13 cellular contexts compared by ENCODE assay signal in the genomic region with DNA sequence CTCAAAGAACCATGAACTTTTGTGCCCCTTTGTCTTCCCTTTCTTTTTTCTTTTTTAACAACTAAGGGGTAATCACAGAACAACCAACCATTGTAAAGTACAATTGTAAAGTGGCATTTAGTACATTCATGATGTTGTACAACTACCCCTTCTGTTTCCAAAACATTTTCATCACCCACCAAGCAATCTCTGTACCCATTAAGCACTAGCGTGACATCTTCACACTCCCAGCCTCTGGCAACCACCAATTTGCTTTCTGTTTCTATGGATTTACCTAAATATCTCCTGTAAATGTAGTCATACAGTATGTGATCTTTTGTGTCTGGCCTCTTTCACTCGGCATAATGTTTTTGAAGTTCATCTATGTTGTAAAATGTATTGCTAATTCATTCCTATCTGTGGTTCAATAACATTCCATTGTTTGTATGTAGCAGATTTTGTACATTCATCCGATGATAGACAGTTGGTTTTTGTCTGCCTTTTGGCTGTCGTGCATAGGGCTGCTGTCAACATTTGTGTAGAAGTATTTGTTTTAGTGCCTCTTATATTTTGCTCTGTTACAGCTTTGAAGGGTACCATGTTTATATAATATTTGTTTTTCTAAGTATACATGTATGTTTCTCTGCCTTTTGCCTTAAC. TPM values are rescaled to one million over a fixed set of nuclear protein-coding genes. Genes with fewer than 3 reads are reported as not detected.
"Had no signal": no experiment of that assay in that cellular context is flagged by ENCODE, and none has a peak within 500 bp of the region (broad histone marks: within the 10 kb centered on the region; RNA-seq: fewer than 3 reads in every experiment).

No MANE protein-coding gene starts in this region.

RNA-seq across cellular contexts. Expression of gene SUPT20HL1, which starts 6.4 kb away (rescaled TPM):
- total RNA-seq: kidney epithelial cell, left ventricle myocardium inferior, lower leg skin, lung, mesothelial cell of epicardium, mononuclear cell, natural killer cell, occipital lobe, osteocyte, psoas muscle, spleen, temporal lobe had no signal

RNA-seq across cellular contexts. Expression of gene SUPT20HL2, which starts 53.0 kb away (rescaled TPM):
- total RNA-seq: kidney epithelial cell, left ventricle myocardium inferior, lower leg skin, lung, mesothelial cell of epicardium, mononuclear cell, natural killer cell, occipital lobe, osteocyte, psoas muscle, spleen, temporal lobe, tibial nerve had no signal
